In the genomic region with DNA sequence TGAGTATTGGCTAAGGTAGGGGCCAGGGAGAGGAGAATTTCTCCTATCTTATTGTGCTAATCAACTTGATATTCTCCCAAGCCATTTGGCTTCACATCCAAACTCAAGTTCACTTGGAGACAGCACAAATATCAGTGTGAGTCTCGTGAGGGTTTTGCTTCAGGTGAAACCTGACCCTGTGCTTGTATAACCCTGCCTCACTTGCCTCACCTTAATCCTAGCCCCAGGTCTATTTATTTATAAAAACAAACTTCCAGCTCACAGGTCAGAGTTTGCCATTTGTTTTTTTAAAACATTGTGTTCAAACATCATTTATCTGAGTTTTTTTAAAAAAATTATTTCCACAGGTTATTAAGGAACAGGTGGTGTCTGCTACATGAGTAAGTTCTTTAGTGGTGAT, we compare ENCODE assay signal across 1 cellular context.
A peak's percentile ranks its signal among the peaks of the same experiment; 100 is the strongest.
TF ChIP-seq lines count a peak whose summit lies in the region.

No MANE protein-coding gene starts in this region.

TF ChIP-seq in liver, 16 proteins besides CTCF, POLR2A, EP300 and RAD21 (continued from another document):
- TF ChIP-seq, protein P1, sequence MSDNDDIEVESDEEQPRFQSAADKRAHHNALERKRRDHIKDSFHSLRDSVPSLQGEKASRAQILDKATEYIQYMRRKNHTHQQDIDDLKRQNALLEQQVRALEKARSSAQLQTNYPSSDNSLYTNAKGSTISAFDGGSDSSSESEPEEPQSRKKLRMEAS (IDR thresholded peaks at IDR 0.05), result peak; percentile 16
- TF ChIP-seq SP1 (IDR thresholded peaks at IDR 0.05) (peak; percentile 34), RXRA (IDR thresholded peaks at IDR 0.05) (peak; percentile 35 to 71), FOXA1 (IDR thresholded peaks at IDR 0.05) (no peak)
- TF ChIP-seq, protein P2, sequence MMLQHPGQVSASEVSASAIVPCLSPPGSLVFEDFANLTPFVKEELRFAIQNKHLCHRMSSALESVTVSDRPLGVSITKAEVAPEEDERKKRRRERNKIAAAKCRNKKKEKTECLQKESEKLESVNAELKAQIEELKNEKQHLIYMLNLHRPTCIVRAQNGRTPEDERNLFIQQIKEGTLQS (IDR thresholded peaks at IDR 0.05), result no peak
